Comparison of ENCODE assay signal across 21 cellular contexts in genomic region chr1:59687081-59687480, GRCh38.
DNase-seq lines count a peak whose midpoint lies in the region; ATAC-seq and TF ChIP-seq lines count a peak whose summit lies in the region.
"Had no signal": no experiment of that assay in that cellular context is flagged by ENCODE, and none has a peak within 500 bp of the region (broad histone marks: within the 10 kb centered on the region; RNA-seq: fewer than 3 reads in every experiment).

No MANE protein-coding gene starts in this region.

- no peak overlapping the region for H4K8ac ChIP-seq in trophoblast cell (ENCODE audit: low read depth, low read length)

- no peak for TF ChIP-seq CTCF in thyroid gland (IDR thresholded peaks at IDR 0.05)

- H3K79me1 ChIP-seq in trophoblast cell (ENCODE audit: low read length): peaks cover 6% of the 10 kb centered on the region

- no peak overlapping the region for H3K23ac ChIP-seq in trophoblast cell (ENCODE audit: low read length)

- H3K36me3 ChIP-seq in SJCRH30 (no peaks in the 10 kb centered on the region), trophoblast cell (ENCODE audit: control insufficient read depth in 1 of 2, insufficient read depth in 2 of 2, low read length in 2 of 2) (no peaks in the 10 kb centered on the region), thyroid gland (no peaks in the 10 kb centered on the region)
- H3K36me3 ChIP-seq: stomach, upper lobe of left lung had no signal

- intact Hi-C loops in thyroid gland (cut with DNase I): no loop called here

- no peak overlapping the region for H3K18ac ChIP-seq in trophoblast cell (ENCODE audit: low read length)

- H3K4me3 ChIP-seq in SJCRH30 (no peak overlapping the region), trophoblast cell (ENCODE audit: low read depth, low read length) (peak overlapping the region; percentile 40), thyroid gland (replicated peaks in 1 of 3) (no peak overlapping the region)
- H3K4me3 ChIP-seq: lung, stomach, upper lobe of left lung had no signal

- DNase-seq in DMS 273 (lab: John Stamatoyannopoulos, UW; ENCODE audit: unreplicated experiment): peak; percentile 76
- peak; percentile 87 for DNase-seq in NCI-H1694 (lab: John Stamatoyannopoulos, UW)
- peak; percentile 57 to 83 for DNase-seq in SJCRH30
- no peak for DNase-seq in trophoblast cell
- DNase-seq in thyroid gland: no peak
- DNase-seq in activated naive CD4-positive, alpha-beta T cell treated with anti-CD3 and anti-CD28 coated beads, Interleukin-2, amount 50 U/mL, for 16 hours: no peak
- DNase-seq: activated CD4-positive, alpha-beta T cell treated with anti-CD3 and anti-CD28 coated beads, Interleukin-2, amount 50 U/mL, for 4 hours; activated CD8-positive, alpha-beta memory T cell treated with anti-CD3 and anti-CD28 coated beads, Interleukin-2, amount 50 U/mL, for 4 hours; C1 segment of cervical spinal cord; effector memory CD4-positive, alpha-beta T cell; GOT3; islet precursor cell; NCI-H1417; RPMI8226; stomach; upper lobe of left lung had no signal

- H3K4ac ChIP-seq in trophoblast cell (ENCODE audit: low read depth, low read length): no peak overlapping the region

- TF ChIP-seq POLR2A in thyroid gland (IDR thresholded peaks at IDR 0.05): no peak

- H3K9me3 ChIP-seq in SJCRH30 (replicated peaks) (no peaks in the 10 kb centered on the region), trophoblast cell (ENCODE audit: insufficient read depth, low read depth, low read length) (peaks cover 2% of the 10 kb centered on the region), thyroid gland (no peaks in the 10 kb centered on the region)
- H3K9me3 ChIP-seq: stomach, upper lobe of left lung had no signal

- WGBS in trophoblast cell (ENCODE audit: extremely low coverage, insufficient coverage, insufficient read length): no CpG with 5 or more reads among the region's 2 CpGs
- WGBS in thyroid gland, 2 donors: 93 to 98% methylated on average over 2 of the region's 2 CpGs

- H3K4me2 ChIP-seq in trophoblast cell (ENCODE audit: low read length): no peak overlapping the region

- H2AK5ac ChIP-seq in trophoblast cell (ENCODE audit: low read length): no peak overlapping the region

- H2BK120ac ChIP-seq in trophoblast cell (ENCODE audit: insufficient read depth, low read length, poor library complexity): no peak overlapping the region

- H3K4me1 ChIP-seq in SJCRH30 (peaks cover 47% of the 10 kb centered on the region), trophoblast cell (ENCODE audit: control insufficient read depth in 1 of 2, insufficient read depth in 2 of 2, low read length in 2 of 2) (peaks cover 7 to 13% of the 10 kb centered on the region in 2 experiments), thyroid gland (peaks cover 15 to 18% of the 10 kb centered on the region in 2 donors)

- H4K91ac ChIP-seq in trophoblast cell (ENCODE audit: low read depth, low read length): no peak overlapping the region

- peak overlapping the region; percentile 72 for H3K27ac ChIP-seq in SJCRH30
- peak overlapping the region; percentile 36 for H3K27ac ChIP-seq in trophoblast cell (ENCODE audit: low read depth, low read length)
- no peak overlapping the region for H3K27ac ChIP-seq in thyroid gland
- H3K27ac ChIP-seq: upper lobe of left lung had no signal

- no peak overlapping the region for H2AFZ ChIP-seq in trophoblast cell (ENCODE audit: insufficient read depth, low read length, poor library complexity)

- H3K27me3 ChIP-seq in SJCRH30 (no peaks in the 10 kb centered on the region), trophoblast cell (ENCODE audit: insufficient read depth, low read length) (no peaks in the 10 kb centered on the region), thyroid gland (no peaks in the 10 kb centered on the region)
- H3K27me3 ChIP-seq: stomach, upper lobe of left lung had no signal

- no peak overlapping the region for H4K12ac ChIP-seq in trophoblast cell (ENCODE audit: low read depth, low read length)

- no peaks in the 10 kb centered on the region for H3K79me2 ChIP-seq in trophoblast cell (ENCODE audit: control insufficient read depth, insufficient read depth, low read length, poor library complexity)

- H3K9ac ChIP-seq in trophoblast cell (ENCODE audit: low read length): no peak overlapping the region

- H3K14ac ChIP-seq in trophoblast cell (ENCODE audit: low read length): no peak overlapping the region

- no peak overlapping the region for H2BK12ac ChIP-seq in trophoblast cell (ENCODE audit: low read length)

- H2BK5ac ChIP-seq in trophoblast cell (ENCODE audit: low read depth, low read length, poor library complexity): no peak overlapping the region

- no peak for ATAC-seq in activated CD4-positive, CD25-positive, alpha-beta regulatory T cell treated with anti-CD3 and anti-CD28 coated beads, Interleukin-2, amount 50 U/mL, for 24 hours
- no peak for ATAC-seq in HG02885 (IDR thresholded peaks at IDR 0.05; ENCODE audit: poor library complexity, unreplicated experiment)
- ATAC-seq: esophagus mucosa, HepG2 had no signal

Comparison
In these comparisons a context has a peak if more than half of its experiments do, and no peak if none do; other contexts are left out.
1. DNase-seq: peak in DMS 273 (single experiment), NCI-H1694 (single experiment) and SJCRH30 (2 of 2); none in trophoblast cell (0 of 2), thyroid gland (0 of 2) and activated naive CD4-positive, alpha-beta T cell treated with anti-CD3 and anti-CD28 coated beads, Interleukin-2, amount 50 U/mL, for 16 hours (single experiment).
2. H3K27ac ChIP-seq: peak in SJCRH30 (single experiment) and trophoblast cell (single experiment); none in thyroid gland (0 of 3).